18 cellular contexts compared by ENCODE assay signal in the genomic region with DNA sequence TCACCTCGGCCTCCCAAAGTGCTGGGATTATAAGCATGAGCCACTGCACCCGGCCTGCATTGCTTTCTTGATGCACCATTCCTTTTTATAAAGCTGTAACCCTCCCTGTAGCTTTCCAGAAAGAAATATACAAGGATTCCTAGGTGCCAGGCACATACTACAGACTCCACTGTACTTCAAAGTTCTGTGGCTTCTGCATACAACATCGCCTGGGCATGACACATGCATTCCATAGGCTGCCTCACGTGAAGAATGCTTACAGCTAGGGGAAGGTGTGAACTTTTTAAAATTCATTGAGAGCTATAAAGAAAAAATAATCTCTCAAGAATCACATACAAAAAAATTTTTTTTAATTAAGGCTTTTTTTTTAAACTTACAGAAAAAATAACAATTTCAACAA.
"Had no signal": no experiment of that assay in that cellular context is flagged by ENCODE, and none has a peak within 500 bp of the region (broad histone marks: within the 10 kb centered on the region; RNA-seq: fewer than 3 reads in every experiment).

No MANE protein-coding gene starts in this region.

- H3K27me3 Mint-ChIP-seq: activated CD4-positive, alpha-beta memory T cell treated with anti-CD3 and anti-CD28 coated beads, Interleukin-2, amount 10 ng/mL, durations not matched to agents 7 days and 5 days had no signal

- ATAC-seq: gastroesophageal sphincter; left ventricle myocardium superior; pancreas; stimulated activated naive CD8-positive, alpha-beta T cell treated with anti-CD3 and anti-CD28 coated beads, Interleukin-15, Interleukin-2, amounts not matched to agents 100 U/mL and 50 U/mL, for 24 hours had no signal

- H3K27ac Mint-ChIP-seq: activated CD4-positive, alpha-beta memory T cell treated with anti-CD3 and anti-CD28 coated beads, Interleukin-2, amount 10 ng/mL, durations not matched to agents 7 days and 5 days; activated naive CD8-positive, alpha-beta T cell treated with anti-CD3 and anti-CD28 coated beads, Interleukin-2, amount 10 ng/mL, durations not matched to agents 7 days and 5 days had no signal

- DNase-seq: activated CD4-positive, alpha-beta memory T cell treated with anti-CD3 and anti-CD28 coated beads, Interleukin-2, amount 10 ng/mL, durations not matched to agents 7 days and 5 days; activated gamma-delta T cell treated with Interleukin-2 at 50 U/mL for 16 hours; activated naive CD8-positive, alpha-beta T cell treated with anti-CD3 and anti-CD28 coated beads, Interleukin-2, amount 10 ng/mL, durations not matched to agents 7 days and 5 days; activated T-cell treated with anti-CD3 and anti-CD28 coated beads, Interleukin-2, amount 50 U/mL, for 48 hours; aorta; cortex of kidney; effector CD8-positive, alpha-beta T cell; left ventricle myocardium superior; pancreas; stimulated activated CD4-positive, alpha-beta T cell treated with anti-CD3 and anti-CD28 coated beads, Interleukin-4, amount 100 ng/mL, for 1 hour; stimulated activated CD8-positive, alpha-beta memory T cell treated with anti-CD3 and anti-CD28 coated beads, Interleukin-4, amount 100 ng/mL, for 48 hours; stimulated activated naive CD8-positive, alpha-beta T cell treated with anti-CD3 and anti-CD28 coated beads, Interleukin-15, Interleukin-2, amounts not matched to agents 100 U/mL and 50 U/mL, for 24 hours; T-helper 9 cell had no signal

- H3K27ac ChIP-seq: epithelial cell of prostate, gastroesophageal sphincter, pancreas, suprapubic skin, VCaP had no signal

- H3K4me1 Mint-ChIP-seq: activated naive CD8-positive, alpha-beta T cell treated with anti-CD3 and anti-CD28 coated beads, Interleukin-2, amount 10 ng/mL, durations not matched to agents 7 days and 5 days had no signal

- H3K4me3 Mint-ChIP-seq: activated CD4-positive, alpha-beta memory T cell treated with anti-CD3 and anti-CD28 coated beads, Interleukin-2, amount 10 ng/mL, durations not matched to agents 7 days and 5 days; activated naive CD8-positive, alpha-beta T cell treated with anti-CD3 and anti-CD28 coated beads, Interleukin-2, amount 10 ng/mL, durations not matched to agents 7 days and 5 days had no signal

- H3K27me3 ChIP-seq: gastroesophageal sphincter, pancreas, suprapubic skin had no signal

- H3K9me3 ChIP-seq: gastroesophageal sphincter, pancreas, suprapubic skin had no signal

- FAIRE-seq: keratinocyte, pancreas had no signal

- H3K36me3 Mint-ChIP-seq: activated naive CD8-positive, alpha-beta T cell treated with anti-CD3 and anti-CD28 coated beads, Interleukin-2, amount 10 ng/mL, durations not matched to agents 7 days and 5 days had no signal

- H3K36me3 ChIP-seq: pancreas had no signal

- H3K4me3 ChIP-seq: gastroesophageal sphincter, pancreas, suprapubic skin had no signal

- H3K9me3 Mint-ChIP-seq: activated CD4-positive, alpha-beta memory T cell treated with anti-CD3 and anti-CD28 coated beads, Interleukin-2, amount 10 ng/mL, durations not matched to agents 7 days and 5 days; activated naive CD8-positive, alpha-beta T cell treated with anti-CD3 and anti-CD28 coated beads, Interleukin-2, amount 10 ng/mL, durations not matched to agents 7 days and 5 days had no signal
